2 cellular contexts compared by ENCODE assay signal in genomic region chr5:78964889-78965288, GRCh38.
TF ChIP-seq lines count a peak whose summit lies in the region.

No MANE protein-coding gene starts in this region.

TF ChIP-seq in IMR-90, 13 proteins besides CTCF, POLR2A, EP300 and RAD21:
- TF ChIP-seq CEBPB (IDR thresholded peaks at IDR 0.05; ENCODE audit: low read depth, low read length), result peak; percentile 64
- no peak for TF ChIP-seq RCOR1 (IDR thresholded peaks at IDR 0.05; ENCODE audit: insufficient replicate concordance, low read length)
- no peak for TF ChIP-seq RFX5 (IDR thresholded peaks at IDR 0.05; ENCODE audit: low read depth, low read length)
- no peak for TF ChIP-seq CHD1 (IDR thresholded peaks at IDR 0.05; ENCODE audit: low read depth, low read length)
- TF ChIP-seq SMC3 (IDR thresholded peaks at IDR 0.05; ENCODE audit: low read depth, low read length), result peak; percentile 88

TF ChIP-seq in neural cell, 6 proteins besides CTCF, POLR2A, EP300 and RAD21 (continued from another document):
- no peak for TF ChIP-seq POLR2AphosphoS5 (IDR thresholded peaks at IDR 0.05)
